ENCODE assay signal across 1 cellular context in genomic region chr1:19946331-19946751, GRCh38.
TF ChIP-seq lines count a peak whose summit lies in the region.

No MANE protein-coding gene starts in this region.

TF ChIP-seq in K562, 482 proteins besides CTCF, POLR2A, EP300 and RAD21 (continues in another document):
- TF ChIP-seq ZNF407 (IDR thresholded peaks at IDR 0.05; ENCODE audit: low read depth), result no peak
- TF ChIP-seq CBFA2T2 (conservative IDR thresholded peaks at IDR 0.05), result 0 out of 2 replicates have a peak, but pooled peaks have one; percentile 34
- TF ChIP-seq ZC3H11A (IDR thresholded peaks at IDR 0.05; ENCODE audit: low read depth, low read length), result no peak
- TF ChIP-seq NR1H2 (CRISPR knock-in tag; IDR thresholded peaks at IDR 0.05), result no peak
- TF ChIP-seq TAL1 (IDR thresholded peaks at IDR 0.05), result no peak
- TF ChIP-seq ZNF589 (CRISPR knock-in tag; IDR thresholded peaks at IDR 0.05; ENCODE audit: low read depth), result no peak
- TF ChIP-seq TEAD2 (tag; IDR thresholded peaks at IDR 0.05), result no peak
- no peak for TF ChIP-seq SMARCA5 (IDR thresholded peaks at IDR 0.05)
- no peak for TF ChIP-seq FOXJ3 (CRISPR knock-in tag; IDR thresholded peaks at IDR 0.05)
- peak; percentile 51; the same call in 1 of the 2 replicates for TF ChIP-seq VEZF1 (CRISPR knock-in tag; IDR thresholded peaks at IDR 0.05)
- no peak for TF ChIP-seq ZNF639 (CRISPR knock-in tag; conservative IDR thresholded peaks at IDR 0.05 in 1 of 2, IDR thresholded peaks at IDR 0.05 in 1 of 2)
- no peak for TF ChIP-seq FOXA1 (IDR thresholded peaks at IDR 0.05; ENCODE audit: borderline replicate concordance)
- no peak for TF ChIP-seq SIRT6 (IDR thresholded peaks at IDR 0.05; ENCODE audit: low read depth, low read length)
- TF ChIP-seq PBX2 (CRISPR knock-in tag; IDR thresholded peaks at IDR 0.05; ENCODE audit: low read depth), result no peak
- 0 out of 2 replicates have a peak, but pooled peaks have one; percentile 21 for TF ChIP-seq PBX2 (tag; conservative IDR thresholded peaks at IDR 0.05; ENCODE audit: low read depth)
- no peak for TF ChIP-seq XRCC4 (IDR thresholded peaks at IDR 0.05; ENCODE audit: extremely low read depth, insufficient read depth, insufficient read length)
- TF ChIP-seq PHB (CRISPR knock-in tag; IDR thresholded peaks at IDR 0.05), result no peak
- no peak for TF ChIP-seq NR2F6 (CRISPR knock-in tag; IDR thresholded peaks at IDR 0.05)
- TF ChIP-seq GATAD2A (IDR thresholded peaks at IDR 0.05), result no peak
- TF ChIP-seq ATF4 (CRISPR knock-in tag; IDR thresholded peaks at IDR 0.05), result no peak
- TF ChIP-seq KDM4B (IDR thresholded peaks at IDR 0.05; ENCODE audit: borderline replicate concordance in 2 of 2, low read depth in 1 of 2), result no peak
- no peak for TF ChIP-seq THAP7 (CRISPR knock-in tag; IDR thresholded peaks at IDR 0.05)
- TF ChIP-seq ZZZ3 (IDR thresholded peaks at IDR 0.05), result no peak
- TF ChIP-seq GTF3C2 (IDR thresholded peaks at IDR 0.05; ENCODE audit: borderline replicate concordance, extremely low read depth, insufficient read length), result no peak
- no peak for TF ChIP-seq TRIM28 (IDR thresholded peaks at IDR 0.05)
- peak; percentile 41 for TF ChIP-seq CBFA2T3 (IDR thresholded peaks at IDR 0.05)
- TF ChIP-seq CEBPZ (IDR thresholded peaks at IDR 0.05; ENCODE audit: borderline replicate concordance, low read depth, low read length), result no peak
- no peak for TF ChIP-seq MCM5 (IDR thresholded peaks at IDR 0.05; ENCODE audit: low read depth)
- no peak for TF ChIP-seq UBTF (IDR thresholded peaks at IDR 0.05; ENCODE audit: borderline replicate concordance in 1 of 2, low read depth in 2 of 2, low read length in 2 of 2)
- TF ChIP-seq ZBTB17 (CRISPR knock-in tag; IDR thresholded peaks at IDR 0.05), result no peak
